ENCODE assay signal across 31 cellular contexts in the genomic region with DNA sequence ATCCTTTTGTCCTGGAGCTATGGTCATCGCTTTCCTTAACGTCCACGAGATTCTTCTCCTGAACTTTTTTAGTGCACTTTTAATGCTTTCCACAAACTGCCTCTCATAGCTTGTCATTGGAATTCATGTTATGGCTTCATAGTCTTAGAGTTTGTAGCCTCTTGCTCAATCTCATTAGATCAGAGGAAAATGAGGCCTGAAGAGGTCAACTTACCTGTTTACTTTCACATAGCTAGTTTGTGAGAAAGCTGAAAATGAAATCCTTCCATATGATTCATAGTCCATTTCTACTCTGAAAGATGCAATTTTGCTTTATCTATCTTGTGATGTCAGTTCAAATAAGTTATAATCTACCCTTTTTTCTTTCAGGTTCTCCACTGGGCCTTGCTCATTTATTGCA.
DNase-seq lines count a peak whose midpoint lies in the region; ATAC-seq and TF ChIP-seq lines count a peak whose summit lies in the region.
"Had no signal": no experiment of that assay in that cellular context is flagged by ENCODE, and none has a peak within 500 bp of the region (broad histone marks: within the 10 kb centered on the region; RNA-seq: fewer than 3 reads in every experiment).

No MANE protein-coding gene starts in this region.

- BruUV-seq in MCF 10A (replicated peaks; lab: Mats Ljungman, UMichigan) = no TSS peak

- no peak for TF ChIP-seq POLR2A in breast epithelium (IDR thresholded peaks at IDR 0.05)

- no peak overlapping the region for H3K27ac Mint-ChIP-seq in MCF 10A (ENCODE audit: low read depth, unreplicated experiment)
- H3K27ac Mint-ChIP-seq: activated CD4-positive, alpha-beta T cell treated with anti-CD3 and anti-CD28 coated beads, Interleukin-2, amount 10 ng/mL, durations not matched to agents 24 days and 14 days; activated naive CD8-positive, alpha-beta T cell treated with anti-CD3 and anti-CD28 coated beads for 36 hours; memory B cell; nephron; T-cell; WTC11 had no signal

- no peaks in the 10 kb centered on the region for H3K36me3 ChIP-seq in breast epithelium
- H3K36me3 ChIP-seq in ascending aorta = no peaks in the 10 kb centered on the region
- H3K36me3 ChIP-seq: gastrocnemius medialis, upper lobe of left lung had no signal

- no peak overlapping the region for H3K27ac ChIP-seq in breast epithelium
- H3K27ac ChIP-seq in ascending aorta = no peak overlapping the region
- H3K27ac ChIP-seq: dorsolateral prefrontal cortex, gastrocnemius medialis, GM23248, skin epidermis, upper lobe of left lung had no signal

- CTCF ChIA-PET in MCF 10A (lab: Yijun Ruan, JAX) = interaction anchor here (0.7 kb wide), 1 partner anchor 1623 kb away, joined by 3 read pairs; no protein-coding TSS in a partner anchor

- no peaks in the 10 kb centered on the region for H3K27me3 ChIP-seq in breast epithelium
- no peaks in the 10 kb centered on the region for H3K27me3 ChIP-seq in ascending aorta
- H3K27me3 ChIP-seq: dorsolateral prefrontal cortex, gastrocnemius medialis, upper lobe of left lung had no signal

- H3K4me1 Mint-ChIP-seq in MCF 10A (ENCODE audit: insufficient read depth, unreplicated experiment) = peaks cover 6% of the 10 kb centered on the region
- H3K4me1 Mint-ChIP-seq: activated CD4-positive, alpha-beta T cell treated with anti-CD3 and anti-CD28 coated beads, Interleukin-2, amount 10 ng/mL, durations not matched to agents 24 days and 14 days; activated naive CD8-positive, alpha-beta T cell treated with anti-CD3 and anti-CD28 coated beads for 36 hours; memory B cell; nephron; T-cell; WTC11 had no signal

- no peak overlapping the region for H3K4me3 Mint-ChIP-seq in MCF 10A (ENCODE audit: unreplicated experiment)
- H3K4me3 Mint-ChIP-seq: activated CD4-positive, alpha-beta T cell treated with anti-CD3 and anti-CD28 coated beads, Interleukin-2, amount 10 ng/mL, durations not matched to agents 24 days and 14 days; activated naive CD8-positive, alpha-beta T cell treated with anti-CD3 and anti-CD28 coated beads for 36 hours; memory B cell; nephron; T-cell; WTC11 had no signal

- no peaks in the 10 kb centered on the region for H3K9me3 Mint-ChIP-seq in MCF 10A (ENCODE audit: unreplicated experiment)

- H3K4me1 ChIP-seq in breast epithelium (no peaks in the 10 kb centered on the region), ascending aorta (no peaks in the 10 kb centered on the region)
- H3K4me1 ChIP-seq: gastrocnemius medialis, upper lobe of left lung had no signal

- peaks cover 6 to 8% of the 10 kb centered on the region in 2 donors for H3K9me3 ChIP-seq in breast epithelium
- H3K9me3 ChIP-seq in ascending aorta = no peaks in the 10 kb centered on the region
- H3K9me3 ChIP-seq: gastrocnemius medialis had no signal

- peak; percentile 4 for DNase-seq in MCF 10A (ENCODE audit: unreplicated experiment)
- no peak for DNase-seq in breast epithelium (ENCODE audit: low spot score in 2 of 2)
- peak; percentile 11 for DNase-seq in amniotic epithelial cell (ENCODE audit: low read depth)
- DNase-seq in fibroblast of pulmonary artery (ENCODE audit: low read depth) = peak; percentile 1
- DNase-seq in ascending aorta (ENCODE audit: low spot score in 2 of 2) = no peak
- no peak for DNase-seq in HT-29 (ENCODE audit: low spot score)
- no peak for DNase-seq in stimulated activated CD4-positive, alpha-beta T cell treated with anti-CD3 and anti-CD28 coated beads, Interleukin-4, amount 100 ng/mL, for 24 hours
- DNase-seq: activated CD4-positive, alpha-beta T cell treated with anti-CD3 and anti-CD28 coated beads, Interleukin-2, amount 10 ng/mL, durations not matched to agents 24 days and 14 days; activated effector memory CD4-positive, alpha-beta T cell treated with anti-CD3 and anti-CD28 coated beads, Interleukin-2, amount 50 U/mL, for 16 hours; activated naive CD8-positive, alpha-beta T cell treated with anti-CD3 and anti-CD28 coated beads for 36 hours; activated T-cell treated with anti-CD3 and anti-CD28 coated beads, Interleukin-2, amount 50 U/mL, for 1 hour; aorta; Calu3; DMS79; dorsolateral prefrontal cortex; gastrocnemius medialis; GF-D8; GM23248; Karpas-422; left colon; MV-4-11; NCI-H1436 treated with DMSO at 0.1 percent for 48 hours; NCI-H82; stimulated activated naive CD4-positive, alpha-beta T cell; T-cell; upper lobe of left lung had no signal

- no peak for TF ChIP-seq CTCF in MCF 10A (IDR thresholded peaks at IDR 0.05; ENCODE audit: unreplicated experiment)
- no peak for TF ChIP-seq CTCF in breast epithelium (IDR thresholded peaks at IDR 0.05)
- no peak for TF ChIP-seq CTCF in fibroblast of pulmonary artery (IDR thresholded peaks at IDR 0.05; ENCODE audit: low read length, missing control alignments)
- no peak for TF ChIP-seq CTCF in ascending aorta (IDR thresholded peaks at IDR 0.05)

- H3K27me3 Mint-ChIP-seq in MCF 10A (ENCODE audit: insufficient read depth, unreplicated experiment) = no peaks in the 10 kb centered on the region
- H3K27me3 Mint-ChIP-seq: activated CD4-positive, alpha-beta T cell treated with anti-CD3 and anti-CD28 coated beads, Interleukin-2, amount 10 ng/mL, durations not matched to agents 24 days and 14 days; activated naive CD8-positive, alpha-beta T cell treated with anti-CD3 and anti-CD28 coated beads for 36 hours; memory B cell; T-cell had no signal

- POLR2A ChIA-PET in MCF 10A (lab: Yijun Ruan, JAX) = interaction anchor here (1.1 kb wide), 1 partner anchor 22 kb away, joined by 3 read pairs; no protein-coding TSS in a partner anchor

- no peaks in the 10 kb centered on the region for H3K36me3 Mint-ChIP-seq in MCF 10A (ENCODE audit: insufficient read depth, unreplicated experiment)
- H3K36me3 Mint-ChIP-seq: activated naive CD8-positive, alpha-beta T cell treated with anti-CD3 and anti-CD28 coated beads for 36 hours; memory B cell; T-cell had no signal

- H3K4me3 ChIP-seq in breast epithelium (no peak overlapping the region), fibroblast of pulmonary artery (replicated peaks; ENCODE audit: low read depth, low read length) (no peak overlapping the region), ascending aorta (no peak overlapping the region)
- H3K4me3 ChIP-seq: dorsolateral prefrontal cortex, gastrocnemius medialis, GM23248, skin epidermis, upper lobe of left lung had no signal

- intact Hi-C loops in MCF 10A (cut with micrococcal nuclease) = no loop called here
- intact Hi-C loops in breast epithelium (cut with DNase I; ENCODE audit: low total_unique reads) = no loop called here
- intact Hi-C loops in ascending aorta (cut with DNase I) = no loop called here

- no peak for ATAC-seq in HG03045 (IDR thresholded peaks at IDR 0.05; ENCODE audit: unreplicated experiment)
- ATAC-seq: gastrocnemius medialis, left colon, T-cell, WTC11 had no signal

Comparison
In these comparisons a context has a peak if more than half of its experiments do, and no peak if none do; other contexts are left out.
1. DNase-seq: peak in MCF 10A (single experiment), amniotic epithelial cell (single experiment) and fibroblast of pulmonary artery (single experiment); none in breast epithelium (0 of 2), ascending aorta (0 of 2), HT-29 (single experiment) and stimulated activated CD4-positive, alpha-beta T cell treated with anti-CD3 and anti-CD28 coated beads, Interleukin-4, amount 100 ng/mL, for 24 hours (single experiment).